ENCODE assay signal across 8 cellular contexts in the genomic region with DNA sequence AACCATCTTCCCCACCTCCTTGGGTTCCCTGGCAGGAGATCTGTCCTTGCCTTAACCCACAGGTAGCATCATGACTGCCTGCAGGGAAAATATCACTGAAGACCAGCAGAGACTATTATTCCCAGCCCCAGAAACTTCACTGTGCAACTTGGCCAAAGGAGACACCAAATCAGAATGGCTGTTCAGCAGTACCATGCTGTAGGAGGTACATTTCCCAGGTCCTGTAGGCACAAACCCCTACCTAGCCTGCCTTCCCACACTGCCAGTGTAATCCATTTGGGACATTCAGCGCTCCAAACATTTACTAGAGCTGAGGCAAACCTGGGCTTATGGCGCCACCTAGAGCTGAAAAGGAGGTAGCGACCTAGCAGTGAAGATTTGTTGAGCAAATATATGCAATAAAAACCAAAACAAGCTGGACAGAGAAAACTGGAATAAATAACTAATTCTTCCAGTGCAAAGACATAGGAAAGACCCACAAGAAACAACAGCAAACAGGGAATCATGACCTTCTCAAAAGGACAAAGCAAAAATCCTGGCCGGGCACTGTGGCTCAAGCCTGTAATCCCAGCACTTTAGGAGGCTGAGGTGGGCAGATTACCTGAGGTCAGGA.
DNase-seq lines count a peak whose midpoint lies in the region; ATAC-seq, FAIRE-seq and TF ChIP-seq lines count a peak whose summit lies in the region.

No MANE protein-coding gene starts in this region.

- FAIRE-seq in kidney (lab: Jason Lieb, UNC): no peak

- peak; percentile 72 for ATAC-seq in GM18511 (IDR thresholded peaks at IDR 0.05; ENCODE audit: unreplicated experiment)

- no peaks in the 10 kb centered on the region for H3K27me3 Mint-ChIP-seq in brain

- intact Hi-C loops in kidney (cut with DNase I) (no loop called here), lower leg skin (cut with DNase I; ENCODE audit: low total_unique reads) (no loop called here)

- peaks cover 0 to 4% of the 10 kb centered on the region in 2 donors for H3K36me3 ChIP-seq in kidney (ENCODE audit: control insufficient read depth in 1 of 2, insufficient read depth in 2 of 2, low read length in 2 of 2)

- no peak overlapping the region for H3K4me3 Mint-ChIP-seq in brain

- no peak overlapping the region for H3K27ac ChIP-seq in kidney (ENCODE audit: low read depth in 2 of 2, low read length in 2 of 2)

- TF ChIP-seq POLR2A in lower leg skin (IDR thresholded peaks at IDR 0.05): no peak

- peaks cover 91% of the 10 kb centered on the region for H3K36me3 Mint-ChIP-seq in brain

- no peaks in the 10 kb centered on the region for H3K4me1 ChIP-seq in kidney (ENCODE audit: control insufficient read depth in 1 of 2, insufficient read depth in 1 of 2, low read depth in 1 of 2, low read length in 2 of 2)

- H3K4me1 Mint-ChIP-seq in brain: no peaks in the 10 kb centered on the region

- TF ChIP-seq CTCF in AG09309 (IDR thresholded peaks at IDR 0.05; ENCODE audit: control insufficient read depth, insufficient read depth, low read depth, low read length, missing control alignments) (peak; percentile 89), brain (conservative IDR thresholded peaks at IDR 0.05) (peak; percentile 22 to 72), kidney (IDR thresholded peaks at IDR 0.05; ENCODE audit: borderline replicate concordance, extremely low read depth, insufficient read depth) (peak; percentile 75), lower leg skin (IDR thresholded peaks at IDR 0.05) (peak in 1 of 3 donors; percentile 8)

- 77 to 82% methylated on average over 4 of the region's 4 CpGs for WGBS in lower leg skin, 2 donors

- H3K4me3 ChIP-seq in AG09309 (ENCODE audit: control insufficient read depth, low read depth, low read length) (no peak overlapping the region), kidney (ENCODE audit: low read length in 2 of 2) (no peak overlapping the region), lower leg skin (ENCODE audit: low read depth, poor library complexity, severe bottlenecking) (no peak overlapping the region)

- H3K9ac ChIP-seq in kidney (ENCODE audit: low read length in 2 of 2): no peak overlapping the region

- DNase-seq in AG09309 (ENCODE audit: low read depth) (peak; percentile 16), HS-5 (ENCODE audit: low read depth) (peak; percentile 8), T follicular helper cell (ENCODE audit: low read depth) (peak; percentile 27), kidney (no peak), lower leg skin (ENCODE audit: low spot score in 2 of 2) (no peak)
- DNase-seq in stimulated activated CD8-positive, alpha-beta memory T cell treated with anti-CD3 and anti-CD28 coated beads, Interleukin-15, amount 100 ng/mL, for 1 hour (ENCODE audit: low read depth): peak; percentile 14

- H3K9me3 Mint-ChIP-seq in brain: peaks cover 19 to 58% (median 57%) of the 10 kb centered on the region in 5 experiments

- H3K9me3 ChIP-seq in kidney (ENCODE audit: control insufficient read depth in 1 of 2, low read length in 2 of 2): no peaks in the 10 kb centered on the region

- H3K27ac Mint-ChIP-seq in brain: no peak overlapping the region

Comparison
In these comparisons a context has a peak if more than half of its experiments do, and no peak if none do; other contexts are left out.
1. DNase-seq: peak in AG09309 (single experiment), HS-5 (single experiment), T follicular helper cell (single experiment) and stimulated activated CD8-positive, alpha-beta memory T cell treated with anti-CD3 and anti-CD28 coated beads, Interleukin-15, amount 100 ng/mL, for 1 hour (single experiment); none in kidney (single experiment) and lower leg skin (0 of 2).